Comparison of ENCODE assay signal across 1 cellular context in the genomic region with DNA sequence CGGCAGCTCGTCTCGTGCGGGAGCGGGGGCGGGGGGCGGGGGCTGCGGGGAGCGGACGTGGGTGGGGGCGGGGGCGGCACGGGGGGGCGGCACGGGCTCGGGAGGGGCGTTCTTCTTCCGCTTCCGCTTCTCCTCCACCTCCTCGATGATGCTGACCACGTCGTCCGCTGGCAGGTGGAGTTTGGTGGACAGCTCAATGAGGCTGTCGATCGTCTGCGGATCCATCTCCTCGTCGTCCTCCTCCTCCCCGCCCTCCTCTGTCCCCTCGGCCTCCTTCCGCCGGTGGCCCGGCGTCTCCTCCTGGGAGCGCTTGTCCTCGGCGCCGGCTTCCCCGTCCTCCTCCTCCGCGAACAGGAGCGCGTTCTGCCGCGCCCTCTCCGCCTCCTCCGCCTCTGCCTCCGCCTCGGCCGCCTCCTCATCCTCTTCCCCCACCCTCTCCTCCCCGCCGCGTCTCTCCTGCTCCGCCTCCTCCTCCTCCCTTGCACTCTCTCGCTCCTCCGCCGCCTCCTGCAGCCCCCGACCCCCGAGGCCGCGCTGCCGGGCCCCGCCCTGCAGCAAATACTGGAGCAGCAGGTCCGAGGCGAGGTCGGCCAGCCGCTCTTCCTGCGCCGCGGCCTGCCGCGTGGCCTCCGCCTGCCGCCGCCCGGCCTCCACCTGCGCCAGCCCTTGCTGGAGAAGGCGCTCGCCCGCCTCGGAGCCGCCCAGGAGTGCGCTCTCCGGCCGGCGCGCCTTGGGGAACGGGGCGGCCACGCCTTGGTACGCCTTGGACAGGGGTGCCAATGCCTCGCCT.
TF ChIP-seq lines count a peak whose summit lies in the region.

No MANE protein-coding gene starts in this region.

TF ChIP-seq in HEK293, 187 proteins besides CTCF, POLR2A, EP300 and RAD21 (continued from another document and continues in another):
- TF ChIP-seq, protein P1, sequence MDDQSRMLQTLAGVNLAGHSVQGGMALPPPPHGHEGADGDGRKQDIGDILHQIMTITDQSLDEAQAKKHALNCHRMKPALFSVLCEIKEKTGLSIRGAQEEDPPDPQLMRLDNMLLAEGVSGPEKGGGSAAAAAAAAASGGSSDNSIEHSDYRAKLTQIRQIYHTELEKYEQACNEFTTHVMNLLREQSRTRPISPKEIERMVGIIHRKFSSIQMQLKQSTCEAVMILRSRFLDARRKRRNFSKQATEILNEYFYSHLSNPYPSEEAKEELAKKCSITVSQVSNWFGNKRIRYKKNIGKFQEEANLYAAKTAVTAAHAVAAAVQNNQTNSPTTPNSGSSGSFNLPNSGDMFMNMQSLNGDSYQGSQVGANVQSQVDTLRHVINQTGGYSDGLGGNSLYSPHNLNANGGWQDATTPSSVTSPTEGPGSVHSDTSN (CRISPR knock-in tag; IDR thresholded peaks at IDR 0.05): no peak
- TF ChIP-seq ZNF132 (tag by site-specific recombination; IDR thresholded peaks at IDR 0.05; ENCODE audit: borderline replicate concordance): no peak
- TF ChIP-seq ZNF76 (tag by site-specific recombination; IDR thresholded peaks at IDR 0.05; ENCODE audit: borderline replicate concordance, low read depth): no peak
- TF ChIP-seq ZNF155 (tag by site-specific recombination; IDR thresholded peaks at IDR 0.05): no peak
- TF ChIP-seq ZNF473 (tag by site-specific recombination; IDR thresholded peaks at IDR 0.05): no peak
- TF ChIP-seq EGR2 (tag by site-specific recombination; IDR thresholded peaks at IDR 0.05; ENCODE audit: low read depth): peak; percentile 99
- TF ChIP-seq ZNF274 (IDR thresholded peaks at IDR 0.05; ENCODE audit: low read length): no peak
- no peak for TF ChIP-seq ZNF274 (tag by site-specific recombination; IDR thresholded peaks at IDR 0.05; ENCODE audit: borderline replicate concordance)
- TF ChIP-seq, protein P2, sequence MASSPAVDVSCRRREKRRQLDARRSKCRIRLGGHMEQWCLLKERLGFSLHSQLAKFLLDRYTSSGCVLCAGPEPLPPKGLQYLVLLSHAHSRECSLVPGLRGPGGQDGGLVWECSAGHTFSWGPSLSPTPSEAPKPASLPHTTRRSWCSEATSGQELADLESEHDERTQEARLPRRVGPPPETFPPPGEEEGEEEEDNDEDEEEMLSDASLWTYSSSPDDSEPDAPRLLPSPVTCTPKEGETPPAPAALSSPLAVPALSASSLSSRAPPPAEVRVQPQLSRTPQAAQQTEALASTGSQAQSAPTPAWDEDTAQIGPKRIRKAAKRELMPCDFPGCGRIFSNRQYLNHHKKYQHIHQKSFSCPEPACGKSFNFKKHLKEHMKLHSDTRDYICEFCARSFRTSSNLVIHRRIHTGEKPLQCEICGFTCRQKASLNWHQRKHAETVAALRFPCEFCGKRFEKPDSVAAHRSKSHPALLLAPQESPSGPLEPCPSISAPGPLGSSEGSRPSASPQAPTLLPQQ (tag by site-specific recombination; IDR thresholded peaks at IDR 0.05): 0 out of 2 replicates have a peak, but pooled peaks have one; percentile 32
- peak; percentile 58; the same call in 1 of the 2 replicates for TF ChIP-seq ZNF701 (tag by site-specific recombination; IDR thresholded peaks at IDR 0.05)
- no peak for TF ChIP-seq ZNF19 (tag by site-specific recombination; IDR thresholded peaks at IDR 0.05; ENCODE audit: low read depth)
- TF ChIP-seq, protein P3, sequence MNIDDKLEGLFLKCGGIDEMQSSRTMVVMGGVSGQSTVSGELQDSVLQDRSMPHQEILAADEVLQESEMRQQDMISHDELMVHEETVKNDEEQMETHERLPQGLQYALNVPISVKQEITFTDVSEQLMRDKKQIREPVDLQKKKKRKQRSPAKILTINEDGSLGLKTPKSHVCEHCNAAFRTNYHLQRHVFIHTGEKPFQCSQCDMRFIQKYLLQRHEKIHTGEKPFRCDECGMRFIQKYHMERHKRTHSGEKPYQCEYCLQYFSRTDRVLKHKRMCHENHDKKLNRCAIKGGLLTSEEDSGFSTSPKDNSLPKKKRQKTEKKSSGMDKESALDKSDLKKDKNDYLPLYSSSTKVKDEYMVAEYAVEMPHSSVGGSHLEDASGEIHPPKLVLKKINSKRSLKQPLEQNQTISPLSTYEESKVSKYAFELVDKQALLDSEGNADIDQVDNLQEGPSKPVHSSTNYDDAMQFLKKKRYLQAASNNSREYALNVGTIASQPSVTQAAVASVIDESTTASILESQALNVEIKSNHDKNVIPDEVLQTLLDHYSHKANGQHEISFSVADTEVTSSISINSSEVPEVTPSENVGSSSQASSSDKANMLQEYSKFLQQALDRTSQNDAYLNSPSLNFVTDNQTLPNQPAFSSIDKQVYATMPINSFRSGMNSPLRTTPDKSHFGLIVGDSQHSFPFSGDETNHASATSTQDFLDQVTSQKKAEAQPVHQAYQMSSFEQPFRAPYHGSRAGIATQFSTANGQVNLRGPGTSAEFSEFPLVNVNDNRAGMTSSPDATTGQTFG (tag by site-specific recombination; IDR thresholded peaks at IDR 0.05; ENCODE audit: borderline replicate concordance): no peak
- TF ChIP-seq, protein P4, sequence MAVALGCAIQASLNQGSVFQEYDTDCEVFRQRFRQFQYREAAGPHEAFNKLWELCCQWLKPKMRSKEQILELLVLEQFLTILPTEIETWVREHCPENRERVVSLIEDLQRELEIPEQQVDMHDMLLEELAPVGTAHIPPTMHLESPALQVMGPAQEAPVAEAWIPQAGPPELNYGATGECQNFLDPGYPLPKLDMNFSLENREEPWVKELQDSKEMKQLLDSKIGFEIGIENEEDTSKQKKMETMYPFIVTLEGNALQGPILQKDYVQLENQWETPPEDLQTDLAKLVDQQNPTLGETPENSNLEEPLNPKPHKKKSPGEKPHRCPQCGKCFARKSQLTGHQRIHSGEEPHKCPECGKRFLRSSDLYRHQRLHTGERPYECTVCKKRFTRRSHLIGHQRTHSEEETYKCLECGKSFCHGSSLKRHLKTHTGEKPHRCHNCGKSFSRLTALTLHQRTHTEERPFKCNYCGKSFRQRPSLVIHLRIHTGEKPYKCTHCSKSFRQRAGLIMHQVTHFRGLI (tag by site-specific recombination; IDR thresholded peaks at IDR 0.05): no peak
- no peak for TF ChIP-seq ZNF138 (tag by site-specific recombination; IDR thresholded peaks at IDR 0.05; ENCODE audit: borderline replicate concordance)
- TF ChIP-seq ZNF24 (tag by site-specific recombination; IDR thresholded peaks at IDR 0.05): peak; percentile 26
- TF ChIP-seq ZNF2 (tag by site-specific recombination; IDR thresholded peaks at IDR 0.05): no peak
- TF ChIP-seq ZNF174 (tag by site-specific recombination; IDR thresholded peaks at IDR 0.05): no peak
- peak; percentile 66 for TF ChIP-seq KLF9 (tag by site-specific recombination; IDR thresholded peaks at IDR 0.05; ENCODE audit: low read depth)
- TF ChIP-seq, protein P5, sequence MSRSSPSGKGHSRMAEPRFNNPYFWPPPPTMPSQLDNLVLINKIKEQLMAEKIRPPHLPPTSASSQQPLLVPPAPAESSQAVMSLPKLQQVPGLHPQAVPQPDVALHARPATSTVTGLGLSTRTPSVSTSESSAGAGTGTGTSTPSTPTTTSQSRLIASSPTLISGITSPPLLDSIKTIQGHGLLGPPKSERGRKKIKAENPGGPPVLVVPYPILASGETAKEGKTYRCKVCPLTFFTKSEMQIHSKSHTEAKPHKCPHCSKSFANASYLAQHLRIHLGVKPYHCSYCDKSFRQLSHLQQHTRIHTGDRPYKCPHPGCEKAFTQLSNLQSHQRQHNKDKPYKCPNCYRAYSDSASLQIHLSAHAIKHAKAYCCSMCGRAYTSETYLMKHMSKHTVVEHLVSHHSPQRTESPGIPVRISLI (tag by site-specific recombination; IDR thresholded peaks at IDR 0.05): no peak
- peak; percentile 57; the same call in 1 of the 2 replicates for TF ChIP-seq ZBTB20 (tag by site-specific recombination; IDR thresholded peaks at IDR 0.05)
- TF ChIP-seq ZNF221 (tag by site-specific recombination; IDR thresholded peaks at IDR 0.05; ENCODE audit: borderline replicate concordance): no peak
- TF ChIP-seq, protein P6, sequence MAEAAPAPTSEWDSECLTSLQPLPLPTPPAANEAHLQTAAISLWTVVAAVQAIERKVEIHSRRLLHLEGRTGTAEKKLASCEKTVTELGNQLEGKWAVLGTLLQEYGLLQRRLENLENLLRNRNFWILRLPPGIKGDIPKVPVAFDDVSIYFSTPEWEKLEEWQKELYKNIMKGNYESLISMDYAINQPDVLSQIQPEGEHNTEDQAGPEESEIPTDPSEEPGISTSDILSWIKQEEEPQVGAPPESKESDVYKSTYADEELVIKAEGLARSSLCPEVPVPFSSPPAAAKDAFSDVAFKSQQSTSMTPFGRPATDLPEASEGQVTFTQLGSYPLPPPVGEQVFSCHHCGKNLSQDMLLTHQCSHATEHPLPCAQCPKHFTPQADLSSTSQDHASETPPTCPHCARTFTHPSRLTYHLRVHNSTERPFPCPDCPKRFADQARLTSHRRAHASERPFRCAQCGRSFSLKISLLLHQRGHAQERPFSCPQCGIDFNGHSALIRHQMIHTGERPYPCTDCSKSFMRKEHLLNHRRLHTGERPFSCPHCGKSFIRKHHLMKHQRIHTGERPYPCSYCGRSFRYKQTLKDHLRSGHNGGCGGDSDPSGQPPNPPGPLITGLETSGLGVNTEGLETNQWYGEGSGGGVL (tag by site-specific recombination; IDR thresholded peaks at IDR 0.05): peak; percentile 98
- TF ChIP-seq ZNF214 (tag by site-specific recombination; IDR thresholded peaks at IDR 0.05; ENCODE audit: borderline replicate concordance): no peak
- TF ChIP-seq, protein P7, sequence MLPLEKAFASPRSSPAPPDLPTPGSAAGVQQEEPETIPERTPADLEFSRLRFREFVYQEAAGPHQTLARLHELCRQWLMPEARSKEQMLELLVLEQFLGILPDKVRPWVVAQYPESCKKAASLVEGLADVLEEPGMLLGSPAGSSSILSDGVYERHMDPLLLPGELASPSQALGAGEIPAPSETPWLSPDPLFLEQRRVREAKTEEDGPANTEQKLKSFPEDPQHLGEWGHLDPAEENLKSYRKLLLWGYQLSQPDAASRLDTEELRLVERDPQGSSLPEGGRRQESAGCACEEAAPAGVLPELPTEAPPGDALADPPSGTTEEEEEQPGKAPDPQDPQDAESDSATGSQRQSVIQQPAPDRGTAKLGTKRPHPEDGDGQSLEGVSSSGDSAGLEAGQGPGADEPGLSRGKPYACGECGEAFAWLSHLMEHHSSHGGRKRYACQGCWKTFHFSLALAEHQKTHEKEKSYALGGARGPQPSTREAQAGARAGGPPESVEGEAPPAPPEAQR (tag by site-specific recombination; IDR thresholded peaks at IDR 0.05): no peak
- TF ChIP-seq ZNF202 (tag by site-specific recombination; IDR thresholded peaks at IDR 0.05; ENCODE audit: borderline replicate concordance): no peak
- no peak for TF ChIP-seq GLI2 (tag by site-specific recombination; IDR thresholded peaks at IDR 0.05; ENCODE audit: borderline replicate concordance, low read depth)
- peak; percentile 60 for TF ChIP-seq ZNF366 (tag by site-specific recombination; conservative IDR thresholded peaks at IDR 0.05)
- TF ChIP-seq ZNF792 (tag by site-specific recombination; IDR thresholded peaks at IDR 0.05): no peak
- TF ChIP-seq, protein P8, sequence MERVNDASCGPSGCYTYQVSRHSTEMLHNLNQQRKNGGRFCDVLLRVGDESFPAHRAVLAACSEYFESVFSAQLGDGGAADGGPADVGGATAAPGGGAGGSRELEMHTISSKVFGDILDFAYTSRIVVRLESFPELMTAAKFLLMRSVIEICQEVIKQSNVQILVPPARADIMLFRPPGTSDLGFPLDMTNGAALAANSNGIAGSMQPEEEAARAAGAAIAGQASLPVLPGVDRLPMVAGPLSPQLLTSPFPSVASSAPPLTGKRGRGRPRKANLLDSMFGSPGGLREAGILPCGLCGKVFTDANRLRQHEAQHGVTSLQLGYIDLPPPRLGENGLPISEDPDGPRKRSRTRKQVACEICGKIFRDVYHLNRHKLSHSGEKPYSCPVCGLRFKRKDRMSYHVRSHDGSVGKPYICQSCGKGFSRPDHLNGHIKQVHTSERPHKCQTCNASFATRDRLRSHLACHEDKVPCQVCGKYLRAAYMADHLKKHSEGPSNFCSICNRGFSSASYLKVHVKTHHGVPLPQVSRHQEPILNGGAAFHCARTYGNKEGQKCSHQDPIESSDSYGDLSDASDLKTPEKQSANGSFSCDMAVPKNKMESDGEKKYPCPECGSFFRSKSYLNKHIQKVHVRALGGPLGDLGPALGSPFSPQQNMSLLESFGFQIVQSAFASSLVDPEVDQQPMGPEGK (tag by site-specific recombination; IDR thresholded peaks at IDR 0.05): peak; percentile 85
- no peak for TF ChIP-seq ZNF830 (tag by site-specific recombination; IDR thresholded peaks at IDR 0.05; ENCODE audit: low read depth)
- TF ChIP-seq, protein P9, sequence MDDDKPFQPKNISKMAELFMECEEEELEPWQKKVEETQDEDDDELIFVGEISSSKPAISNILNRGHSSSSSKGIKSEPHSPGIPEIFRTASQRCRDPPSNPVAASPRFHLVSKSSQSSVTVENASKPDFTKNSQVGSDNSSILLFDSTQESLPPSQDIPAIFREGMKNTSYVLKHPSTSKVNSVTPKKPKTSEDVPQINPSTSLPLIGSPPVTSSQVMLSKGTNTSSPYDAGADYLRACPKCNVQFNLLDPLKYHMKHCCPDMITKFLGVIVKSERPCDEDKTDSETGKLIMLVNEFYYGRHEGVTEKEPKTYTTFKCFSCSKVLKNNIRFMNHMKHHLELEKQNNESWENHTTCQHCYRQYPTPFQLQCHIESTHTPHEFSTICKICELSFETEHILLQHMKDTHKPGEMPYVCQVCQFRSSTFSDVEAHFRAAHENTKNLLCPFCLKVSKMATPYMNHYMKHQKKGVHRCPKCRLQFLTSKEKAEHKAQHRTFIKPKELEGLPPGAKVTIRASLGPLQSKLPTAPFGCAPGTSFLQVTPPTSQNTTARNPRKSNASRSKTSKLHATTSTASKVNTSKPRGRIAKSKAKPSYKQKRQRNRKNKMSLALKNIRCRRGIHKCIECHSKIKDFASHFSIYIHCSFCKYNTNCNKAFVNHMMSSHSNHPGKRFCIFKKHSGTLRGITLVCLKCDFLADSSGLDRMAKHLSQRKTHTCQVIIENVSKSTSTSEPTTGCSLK (tag by site-specific recombination; IDR thresholded peaks at IDR 0.05): no peak
- TF ChIP-seq HOXA7 (CRISPR knock-in tag; IDR thresholded peaks at IDR 0.05; ENCODE audit: borderline replicate concordance): no peak
- TF ChIP-seq ZBTB17 (tag by site-specific recombination; IDR thresholded peaks at IDR 0.05): peak; percentile 97
- no peak for TF ChIP-seq ZNF112 (tag by site-specific recombination; IDR thresholded peaks at IDR 0.05)
- TF ChIP-seq ZNF558 (tag by site-specific recombination; IDR thresholded peaks at IDR 0.05): no peak
